ENCODE assay signal across 8 cellular contexts in genomic region chr17:80426671-80427326, GRCh38. TPM values are rescaled to one million over a fixed set of nuclear protein-coding genes. Genes with fewer than 3 reads are reported as not detected.
DNase-seq lines count a peak whose midpoint lies in the region; ATAC-seq and TF ChIP-seq lines count a peak whose summit lies in the region.

No MANE protein-coding gene starts in this region.

- TF ChIP-seq POLR2A in upper lobe of left lung (IDR thresholded peaks at IDR 0.05) = no peak

- H3K9me3 ChIP-seq in SK-N-SH (no peaks in the 10 kb centered on the region), trophoblast cell (ENCODE audit: insufficient read depth, low read depth, low read length) (no peaks in the 10 kb centered on the region), upper lobe of left lung (no peaks in the 10 kb centered on the region)

- H3K36me3 ChIP-seq in SK-N-SH (replicated peaks in 1 of 2; ENCODE audit: control insufficient read depth in 1 of 2, insufficient read depth in 2 of 2, low read length in 1 of 2) (peaks cover 3 to 24% of the 10 kb centered on the region in 2 experiments), trophoblast cell (ENCODE audit: control insufficient read depth in 1 of 2, insufficient read depth in 2 of 2, low read length in 2 of 2) (peaks cover 0 to 4% of the 10 kb centered on the region in 2 experiments), upper lobe of left lung (peaks cover 0 to 20% (median 11%) of the 10 kb centered on the region in 4 donors)

- no peak overlapping the region for H4K91ac ChIP-seq in trophoblast cell (ENCODE audit: low read depth, low read length)

- H3K18ac ChIP-seq in trophoblast cell (ENCODE audit: low read length) = no peak overlapping the region

- CTCF ChIA-PET in AG04449 (lab: Yijun Ruan, JAX) (interaction anchor here (0.6 to 9.1 kb wide), 56 partner anchors 8 to 687 kb away, joined by 3 to 140 read pairs (median 4); partner anchors contain the start of genes CHMP6 and ENDOV), SK-N-SH (lab: Yijun Ruan, JAX) (interaction anchor here (0.5 to 6.5 kb wide), 98 partner anchors 10 to 675 kb away, joined by 3 to 81 read pairs (median 4); partner anchors contain the start of genes ENDOV, NPTX1 and RPTOR)

- H3K27me3 ChIP-seq in SK-N-SH (ENCODE audit: insufficient read depth) (no peaks in the 10 kb centered on the region), trophoblast cell (ENCODE audit: insufficient read depth, low read length) (no peaks in the 10 kb centered on the region), upper lobe of left lung (no peaks in the 10 kb centered on the region)

- H4K8ac ChIP-seq in trophoblast cell (ENCODE audit: low read depth, low read length) = no peak overlapping the region

- H2BK120ac ChIP-seq in trophoblast cell (ENCODE audit: insufficient read depth, low read length, poor library complexity) = no peak overlapping the region

- no peaks in the 10 kb centered on the region for H3K9me2 ChIP-seq in SK-N-SH

- no peak overlapping the region for H2BK5ac ChIP-seq in trophoblast cell (ENCODE audit: low read depth, low read length, poor library complexity)

- TF ChIP-seq EP300 in SK-N-SH (IDR thresholded peaks at IDR 0.05; ENCODE audit: borderline replicate concordance in 1 of 2, low read depth in 1 of 2, low read length in 1 of 2) = no peak
- TF ChIP-seq EP300 in upper lobe of left lung (IDR thresholded peaks at IDR 0.05) = no peak

- no peaks in the 10 kb centered on the region; a peak in 1 of 4 replicates for H3K4me1 ChIP-seq in SK-N-SH (ENCODE audit: control insufficient read depth in 1 of 2, insufficient read depth in 2 of 2, low read depth in 1 of 2, low read length in 1 of 2)
- peaks cover 2 to 3% of the 10 kb centered on the region in 2 experiments for H3K4me1 ChIP-seq in trophoblast cell (ENCODE audit: control insufficient read depth in 1 of 2, insufficient read depth in 2 of 2, low read length in 2 of 2)
- peaks cover 5 to 15% (median 11%) of the 10 kb centered on the region in 4 donors for H3K4me1 ChIP-seq in upper lobe of left lung

- ATAC-seq in GM18868 (IDR thresholded peaks at IDR 0.05; ENCODE audit: unreplicated experiment) (peak; percentile 63), upper lobe of left lung (ENCODE audit: low FRiP score in 2 of 2) (peak; percentile 85 to 88)

- H3K9ac ChIP-seq in SK-N-SH (no peak overlapping the region), trophoblast cell (ENCODE audit: low read length) (no peak overlapping the region)

- H3F3A ChIP-seq in SK-N-SH (replicated peaks; ENCODE audit: insufficient read depth) = peaks cover 6% of the 10 kb centered on the region

- DNase-seq in AG04449 (ENCODE audit: low read depth, low spot score) (no peak), M059J (ENCODE audit: low read depth) (peak; percentile 49), SK-N-SH (peak; percentile 98), glomerular visceral epithelial cell (ENCODE audit: extremely low spot score) (peak; percentile 71), trophoblast cell (peak; percentile 72 to 84), upper lobe of left lung (peak; percentile 76 to 94)
- DNase-seq in activated gamma-delta T cell treated with anti-CD3 and anti-CD28 coated beads, Interleukin-2, amount 50 U/mL, for 16 hours (ENCODE audit: low read depth) = peak; percentile 82

- H4K20me1 ChIP-seq in SK-N-SH (ENCODE audit: insufficient read depth) = no peaks in the 10 kb centered on the region

- no peak overlapping the region for H3K23ac ChIP-seq in trophoblast cell (ENCODE audit: low read length)

- H3K79me2 ChIP-seq in SK-N-SH (ENCODE audit: insufficient read depth) (no peaks in the 10 kb centered on the region), trophoblast cell (ENCODE audit: control insufficient read depth, insufficient read depth, low read length, poor library complexity) (no peaks in the 10 kb centered on the region)

- no peak overlapping the region for H2AK5ac ChIP-seq in trophoblast cell (ENCODE audit: low read length)

- H3K27ac ChIP-seq in SK-N-SH (ENCODE audit: low read depth in 2 of 2, low read length in 1 of 2) (no peak overlapping the region), trophoblast cell (ENCODE audit: low read depth, low read length) (no peak overlapping the region), upper lobe of left lung (no peak overlapping the region)

- TF ChIP-seq CTCF in AG04449 (IDR thresholded peaks at IDR 0.05; ENCODE audit: insufficient read depth, low read length, missing control alignments) (peak; percentile 96), SK-N-SH (IDR thresholded peaks at IDR 0.05) (peak; percentile 99), upper lobe of left lung (IDR thresholded peaks at IDR 0.05) (peak; percentile 95 to 99 (median 98))

- H3K14ac ChIP-seq in trophoblast cell (ENCODE audit: low read length) = no peak overlapping the region

- H4K12ac ChIP-seq in trophoblast cell (ENCODE audit: low read depth, low read length) = no peak overlapping the region

- peak; percentile 99 for TF ChIP-seq RAD21 in SK-N-SH (IDR thresholded peaks at IDR 0.05; ENCODE audit: low read length)

- POLR2A ChIA-PET in AG04449 (lab: Yijun Ruan, JAX) = interaction anchor here (1.0 to 1.1 kb wide), 2 partner anchors 543 to 558 kb away, joined by 4 read pairs; no protein-coding TSS in a partner anchor
- POLR2A ChIA-PET in SK-N-SH (lab: Yijun Ruan, JAX) = interaction anchor here (0.7 to 1.3 kb wide), 3 partner anchors 10 to 28 kb away, joined by 3 to 4 read pairs (median 3); no protein-coding TSS in a partner anchor

- H3K4me2 ChIP-seq in SK-N-SH (no peak overlapping the region), trophoblast cell (ENCODE audit: low read length) (no peak overlapping the region)

- H3K4me3 ChIP-seq in AG04449 (ENCODE audit: low read depth, low read length) = no peak overlapping the region
- H3K4me3 ChIP-seq in SK-N-SH (ENCODE audit: low read depth in 2 of 2, low read length in 1 of 2) = no peak overlapping the region; a peak in 1 of 4 replicates
- H3K4me3 ChIP-seq in trophoblast cell (ENCODE audit: low read depth, low read length) = no peak overlapping the region
- H3K4me3 ChIP-seq in upper lobe of left lung = no peak overlapping the region

- H3K79me1 ChIP-seq in trophoblast cell (ENCODE audit: low read length) = no peaks in the 10 kb centered on the region

- H3K4ac ChIP-seq in trophoblast cell (ENCODE audit: low read depth, low read length) = no peak overlapping the region

- H2BK12ac ChIP-seq in trophoblast cell (ENCODE audit: low read length) = no peak overlapping the region

- H2AFZ ChIP-seq in SK-N-SH (ENCODE audit: low read depth) = no peak overlapping the region
- no peak overlapping the region for H2AFZ ChIP-seq in trophoblast cell (ENCODE audit: insufficient read depth, low read length, poor library complexity)

- WGBS in SK-N-SH (ENCODE audit: low lambda C conversion rate) = 36% methylated on average over 18 of the region's 24 CpGs
- WGBS in trophoblast cell (ENCODE audit: extremely low coverage, insufficient coverage, insufficient read length) = no CpG with 5 or more reads among the region's 24 CpGs
- WGBS in upper lobe of left lung, 2 donors = 43 to 61% methylated on average over 14 to 19 of the region's 24 CpGs

TF ChIP-seq in SK-N-SH, 30 proteins besides CTCF, POLR2A, EP300 and RAD21:
- TF ChIP-seq SMC3 (IDR thresholded peaks at IDR 0.05; ENCODE audit: low read depth, low read length) (peak; percentile 98), MEF2A (IDR thresholded peaks at IDR 0.05; ENCODE audit: borderline replicate concordance, low read depth) (no peak)

RNA-seq across cellular contexts. Expression of gene ENDOV, which starts 11.8 kb away (rescaled TPM):
- 11.6 and 18.8 TPM in 2 replicates for total RNA-seq in M059J (2014; rRNA removed; shearing (Covaris generic))
- polyA plus RNA-seq in SK-N-SH (2012; rRNA removed) = 83.6 and 90.3 TPM in 2 replicates
- 36.1 and 50.0 TPM in 2 replicates for polyA plus RNA-seq in SK-N-SH (2012; cell fraction: cytosol; rRNA removed)
- polyA plus RNA-seq in SK-N-SH (2012; cell fraction: nucleus; rRNA removed) = 181 and 203 TPM in 2 replicates
- polyA plus RNA-seq in trophoblast cell (2013) = 18.5 and 18.8 TPM in 2 replicates
- 10 to 100 TPM; 16.7 to 93.2 (median 25.6) TPM for total RNA-seq in upper lobe of left lung

RNA-seq across cellular contexts. Expression of gene NPTX1, which starts 49.6 kb away (rescaled TPM):
- 0.79 and 2.0 TPM in 2 replicates for total RNA-seq in M059J (2014; rRNA removed; shearing (Covaris generic))
- 0.05 and 0.16 TPM in 2 replicates for polyA plus RNA-seq in SK-N-SH (2012; rRNA removed)
- polyA plus RNA-seq in SK-N-SH (2012; cell fraction: cytosol; rRNA removed) = 0.01 and 0.03 TPM in 2 replicates
- 0.05 and 0.38 TPM in 2 replicates for polyA plus RNA-seq in SK-N-SH (2012; cell fraction: nucleus; rRNA removed)
- polyA plus RNA-seq in trophoblast cell (2013) = 0.06 and 0.14 TPM in 2 replicates
- 10 to 100 TPM in 1 of 6 donors, 1 to 10 TPM in 4, under 1 TPM in 1; 0.39 to 11.5 (median 2.5) TPM for total RNA-seq in upper lobe of left lung
